In genomic region chr19:49502866-49503581, GRCh38 we compare ENCODE assay signal across 9 cellular contexts. TPM values are rescaled to one million over a fixed set of nuclear protein-coding genes. Genes with fewer than 3 reads are reported as not detected.
A peak's percentile ranks its signal among the peaks of the same experiment; 100 is the strongest.
DNase-seq lines count a peak whose midpoint lies in the region; ATAC-seq and TF ChIP-seq lines count a peak whose summit lies in the region.
"Had no signal": no experiment of that assay in that cellular context is flagged by ENCODE, and none has a peak within 500 bp of the region (broad histone marks: within the 10 kb centered on the region; RNA-seq: fewer than 3 reads in every experiment).

No MANE protein-coding gene starts in this region.

- peak overlapping the region in 3 of 8 donors; percentile 99 to 100 (median 99) for H3K27ac ChIP-seq in spleen
- H3K27ac ChIP-seq: SJSA1 had no signal

- 50 to 61% (median 55%) methylated on average over 14 of the region's 14 CpGs for WGBS in spleen, 5 donors

- DNase-seq in DMS 273 (lab: John Stamatoyannopoulos, UW; ENCODE audit: unreplicated experiment) (peak; percentile 80), KG1 (lab: John Stamatoyannopoulos, UW) (peak; percentile 14), OCI-M1 (lab: John Stamatoyannopoulos, UW) (peak; percentile 80), left ventricle myocardium superior (peak; percentile 36), spleen (no peak), DMS114 treated with DMSO at 0.1 percent for 48 hours (lab: John Stamatoyannopoulos, UW; ENCODE audit: unreplicated experiment) (no peak)
- peak; percentile 46 for DNase-seq in activated naive CD4-positive, alpha-beta T cell treated with anti-CD3 and anti-CD28 coated beads, Interleukin-2, amount 50 U/mL, for 16 hours

- H3K27me3 ChIP-seq in spleen (replicated peaks in 1 of 7) = no peaks in the 10 kb centered on the region
- H3K27me3 ChIP-seq: SJSA1 had no signal

- intact Hi-C loops in left ventricle myocardium superior (cut with micrococcal nuclease) = no loop called here
- intact Hi-C loops in spleen (cut with DNase I; ENCODE audit: low total_unique reads) = loop anchor here (2.0 kb wide), 1 partner anchor 44 kb away; no protein-coding TSS in a partner anchor

- TF ChIP-seq POLR2A in spleen (IDR thresholded peaks at IDR 0.05) = no peak

- ATAC-seq in left ventricle myocardium superior (peak; percentile 59), HG03175 (IDR thresholded peaks at IDR 0.05; ENCODE audit: unreplicated experiment) (no peak)

- H3K9me3 ChIP-seq in spleen = no peaks in the 10 kb centered on the region
- H3K9me3 ChIP-seq: SJSA1 had no signal

- H3K36me3 ChIP-seq in spleen = peaks cover 5 to 22% (median 20%) of the 10 kb centered on the region in 6 donors

- no peak overlapping the region for H3K4me3 ChIP-seq in spleen
- H3K4me3 ChIP-seq: SJSA1 had no signal

- H3K4me1 ChIP-seq in spleen = peaks cover 29 to 73% (median 58%) of the 10 kb centered on the region in 6 donors

- TF ChIP-seq CTCF in spleen (IDR thresholded peaks at IDR 0.05 in 8 of 11, conservative IDR thresholded peaks at IDR 0.05 in 3 of 11) = peak in 10 of 11 experiments; percentile 30 to 76 (median 70)

RNA-seq across cellular contexts. Expression of gene RPS11, which starts 6.8 kb away (rescaled TPM):
- total RNA-seq in left ventricle myocardium superior = 1,034 TPM
- total RNA-seq in spleen = 1,000 to 10,000 TPM; 1,555 to 3,509 (median 2,434) TPM
- polyA plus RNA-seq in spleen = over 10,000 TPM in 2 of 3 donors, 1,000 to 10,000 TPM in 1; 8,326 to 12,835 (median 11,104) TPM

RNA-seq across cellular contexts. Expression of gene FCGRT, which starts 9.4 kb away (rescaled TPM):
- total RNA-seq in left ventricle myocardium superior (84.7 TPM), spleen (100 to 1,000 TPM; 273 to 616 (median 435) TPM)
- polyA plus RNA-seq in spleen = 100 to 1,000 TPM; 144 to 364 (median 279) TPM

RNA-seq across cellular contexts. Expression of gene RPL13A, which starts 15.6 kb away (rescaled TPM):
- 1,289 TPM for total RNA-seq in left ventricle myocardium superior
- 1,000 to 10,000 TPM; 2,521 to 3,132 (median 2,768) TPM for total RNA-seq in spleen
- 1,000 to 10,000 TPM; 6,561 to 7,408 (median 7,261) TPM for polyA plus RNA-seq in spleen

RNA-seq across cellular contexts. Expression of gene RCN3, which starts 24.8 kb away (rescaled TPM):
- total RNA-seq in left ventricle myocardium superior (8.5 TPM), spleen (10 to 100 TPM; 18.9 to 44.2 (median 42.8) TPM)
- polyA plus RNA-seq in spleen = 10 to 100 TPM; 25.0 to 99.2 (median 89.9) TPM

RNA-seq across cellular contexts. Expression of gene FLT3LG, which starts 29.0 kb away (rescaled TPM):
- total RNA-seq in left ventricle myocardium superior = 5.9 TPM
- 10 to 100 TPM; 11.2 to 32.8 (median 24.1) TPM for total RNA-seq in spleen
- polyA plus RNA-seq in spleen = 10 to 100 TPM; 16.4 to 26.4 (median 19.9) TPM

Comparison
In these comparisons a context has a peak if more than half of its experiments do, and no peak if none do; other contexts are left out.
1. DNase-seq: peak in DMS 273 (single experiment), KG1 (single experiment), OCI-M1 (single experiment), activated naive CD4-positive, alpha-beta T cell treated with anti-CD3 and anti-CD28 coated beads, Interleukin-2, amount 50 U/mL, for 16 hours (single experiment) and left ventricle myocardium superior (single experiment); none in spleen (single experiment) and DMS114 treated with DMSO at 0.1 percent for 48 hours (single experiment).